1 cellular context compared by ENCODE assay signal in genomic region chr11:74646964-74647363, GRCh38.
TF ChIP-seq lines count a peak whose summit lies in the region.

No MANE protein-coding gene starts in this region.

TF ChIP-seq in GM23338, 12 proteins besides CTCF, POLR2A, EP300 and RAD21 (continued from another document):
- no peak for TF ChIP-seq ZNF462 (CRISPR knock-in tag; IDR thresholded peaks at IDR 0.05)
